In genomic region chr21:33013618-33014017, GRCh38 we compare ENCODE assay signal across 28 cellular contexts. TPM values are rescaled to one million over a fixed set of nuclear protein-coding genes. Genes with fewer than 3 reads are reported as not detected.
"Had no signal": no experiment of that assay in that cellular context is flagged by ENCODE, and none has a peak within 500 bp of the region (broad histone marks: within the 10 kb centered on the region; RNA-seq: fewer than 3 reads in every experiment).

No MANE protein-coding gene starts in this region.

- H3K4me2 ChIP-seq: hepatocyte had no signal

- H3K4me1 Mint-ChIP-seq: nephron progenitor cell had no signal

- H3K79me2 ChIP-seq: hepatocyte had no signal

- H3K36me3 ChIP-seq: neutrophil, spleen, tibial artery, upper lobe of left lung, vagina had no signal

- H3K27ac Mint-ChIP-seq: naive thymus-derived CD4-positive, alpha-beta T cell; nephron progenitor cell; stimulated activated memory B cell treated with anti-CD40 and anti-IgM and Interleukin-4, amounts not matched to agents 10 μg/mL and 1 μg/mL and 100 μg/mL, for 72 hours; stimulated activated naive CD8-positive, alpha-beta T cell treated with anti-CD3 and anti-CD28 coated beads, Interleukin-15, Interleukin-2, amounts not matched to agents 100 ng/mL and 50 ng/mL, for 24 hours had no signal

- H3K27me3 ChIP-seq: vagina had no signal

- H2AFZ ChIP-seq: hepatocyte had no signal

- H3K4me1 ChIP-seq: tibial artery, upper lobe of left lung, vagina had no signal

- H3K9me3 Mint-ChIP-seq: nephron progenitor cell; stimulated activated memory B cell treated with anti-CD40 and anti-IgM and Interleukin-4, amounts not matched to agents 10 μg/mL and 1 μg/mL and 100 μg/mL, for 72 hours; stimulated activated naive CD8-positive, alpha-beta T cell treated with anti-CD3 and anti-CD28 coated beads, Interleukin-15, Interleukin-2, amounts not matched to agents 100 ng/mL and 50 ng/mL, for 24 hours had no signal

- H3K27ac ChIP-seq: dorsolateral prefrontal cortex, hepatocyte, neutrophil, spleen, tibial artery, upper lobe of left lung, vagina had no signal

- H3K36me3 Mint-ChIP-seq: stimulated activated memory B cell treated with anti-CD40 and anti-IgM and Interleukin-4, amounts not matched to agents 10 μg/mL and 1 μg/mL and 100 μg/mL, for 72 hours had no signal

- H3K9me3 ChIP-seq: neutrophil, spleen, tibial artery, upper lobe of left lung, vagina had no signal

- H3K4me3 Mint-ChIP-seq: naive thymus-derived CD4-positive, alpha-beta T cell; nephron progenitor cell; stimulated activated memory B cell treated with anti-CD40 and anti-IgM and Interleukin-4, amounts not matched to agents 10 μg/mL and 1 μg/mL and 100 μg/mL, for 72 hours; stimulated activated naive CD8-positive, alpha-beta T cell treated with anti-CD3 and anti-CD28 coated beads, Interleukin-15, Interleukin-2, amounts not matched to agents 100 ng/mL and 50 ng/mL, for 24 hours had no signal

- ATAC-seq: left lobe of liver; naive thymus-derived CD4-positive, alpha-beta T cell; sciatic nerve; stimulated activated memory B cell treated with anti-CD40 and anti-IgM and Interleukin-4, amounts not matched to agents 10 μg/mL and 1 μg/mL and 100 μg/mL, for 72 hours had no signal

- DNase-seq: dorsolateral prefrontal cortex; effector CD8-positive, alpha-beta T cell; foreskin melanocyte; head of caudate nucleus; kidney glomerular epithelial cell; mammary epithelial cell; naive thymus-derived CD4-positive, alpha-beta T cell; nephron progenitor cell; posterior cingulate gyrus; spleen; stimulated activated CD4-positive, alpha-beta T cell treated with anti-CD3 and anti-CD28 coated beads, Interleukin-15, amount 100 ng/mL, for 24 hours; stimulated activated CD4-positive, alpha-beta T cell treated with anti-CD3 and anti-CD28 coated beads, Interleukin-1b, Interleukin-23, amount 100 ng/mL, for 48 hours; stimulated activated CD4-positive, alpha-beta T cell treated with anti-CD3 and anti-CD28 coated beads, Interleukin-4, amount 100 ng/mL, for 24 hours; tibial artery; upper lobe of left lung had no signal

- H3K4me3 ChIP-seq: dorsolateral prefrontal cortex, hepatocyte, spleen, tibial artery, upper lobe of left lung, vagina had no signal

RNA-seq across cellular contexts. Expression of gene OLIG2, which starts 12.1 kb away (rescaled TPM):
- total RNA-seq: hepatocyte; left lobe of liver; lower leg skin; mammary epithelial cell; mesenteric fat pad; naive thymus-derived CD4-positive, alpha-beta T cell; osteoblast; pulmonary artery endothelial cell; sciatic nerve; skeletal muscle tissue; upper lobe of left lung; vagina had no signal
- polyA plus RNA-seq: esophagus; hepatocyte; mammary epithelial cell; naive thymus-derived CD4-positive, alpha-beta T cell had no signal

RNA-seq across cellular contexts. Expression of gene OLIG1, which starts 56.3 kb away (rescaled TPM):
- total RNA-seq: hepatocyte, left lobe of liver, mammary epithelial cell, mesenteric fat pad, osteoblast, pulmonary artery endothelial cell, skeletal muscle tissue, vagina had no signal
- polyA plus RNA-seq: hepatocyte; mammary epithelial cell; naive thymus-derived CD4-positive, alpha-beta T cell had no signal
